ENCODE assay signal across 30 cellular contexts in genomic region chr3:66268864-66269263, GRCh38.
"Had no signal": no experiment of that assay in that cellular context is flagged by ENCODE, and none has a peak within 500 bp of the region (broad histone marks: within the 10 kb centered on the region; RNA-seq: fewer than 3 reads in every experiment).

No MANE protein-coding gene starts in this region.

- H3K4me1 Mint-ChIP-seq: activated CD4-positive, alpha-beta T cell treated with anti-CD3 and anti-CD28 coated beads, Interleukin-2, amount 10 ng/mL, durations not matched to agents 24 days and 14 days; activated T-helper 17 cell treated with anti-CD3 and anti-CD28 coated beads, Interleukin-2, amount 50 U/mL, for 72 hours had no signal

- DNase-seq: activated CD4-positive, alpha-beta T cell treated with anti-CD3 and anti-CD28 coated beads, Interleukin-2, amount 10 ng/mL, durations not matched to agents 24 days and 14 days; activated CD4-positive, alpha-beta T cell treated with anti-CD3 and anti-CD28 coated beads, Interleukin-2, amount 50 U/mL, for 4 hours; activated CD8-positive, alpha-beta T cell treated with anti-CD3 and anti-CD28 coated beads for 36 hours; activated effector memory CD4-positive, alpha-beta T cell treated with anti-CD3 and anti-CD28 coated beads, Interleukin-2, amount 50 U/mL, for 16 hours; activated naive CD4-positive, alpha-beta T cell; activated naive CD4-positive, alpha-beta T cell treated with anti-CD3 and anti-CD28 coated beads, Interleukin-2, amount 50 U/mL, for 16 hours; activated naive CD8-positive, alpha-beta T cell treated with anti-CD3 and anti-CD28 coated beads for 36 hours; activated T-cell treated with anti-CD3 and anti-CD28 coated beads, Interleukin-2, amount 50 U/mL, for 1 hour; activated T-cell treated with anti-CD3 and anti-CD28 coated beads, Interleukin-2, amount 50 U/mL, for 72 hours; amniotic stem cell; aorta; brain microvascular endothelial cell; central memory CD4-positive, alpha-beta T cell; Kasumi-1; KG1; MG63; NCI-H1048; NCI-H1436 treated with DMSO at 0.1 percent for 48 hours; NCI-H1694 treated with DMSO at 0.1 percent for 48 hours; NCI-H2029; NCI-H2171 treated with DMSO at 0.1 percent for 48 hours; NCI-H226; NCI-H446 treated with DMSO at 0.1 percent for 48 hours; NCI-H69; SHP77; SK-N-SH had no signal

- H3K9me3 Mint-ChIP-seq: activated CD4-positive, alpha-beta T cell treated with anti-CD3 and anti-CD28 coated beads, Interleukin-2, amount 10 ng/mL, durations not matched to agents 24 days and 14 days; activated CD8-positive, alpha-beta T cell treated with anti-CD3 and anti-CD28 coated beads for 36 hours; activated naive CD8-positive, alpha-beta T cell treated with anti-CD3 and anti-CD28 coated beads for 36 hours; activated T-cell treated with anti-CD3 and anti-CD28 coated beads, Interleukin-2, amount 50 U/mL, for 72 hours; activated T-helper 17 cell treated with anti-CD3 and anti-CD28 coated beads, Interleukin-2, amount 50 U/mL, for 72 hours; T-helper 1 cell treated with Interleukin-12 subunit alpha and Interleukin-12 subunit beta and Interleukin-4 antibody, amounts not matched to agents 30 μg/mL and 1 μg/mL, for 36 hours had no signal

- H3K27ac Mint-ChIP-seq: activated CD4-positive, alpha-beta T cell treated with anti-CD3 and anti-CD28 coated beads, Interleukin-2, amount 10 ng/mL, durations not matched to agents 24 days and 14 days; activated CD8-positive, alpha-beta T cell treated with anti-CD3 and anti-CD28 coated beads for 36 hours; activated naive CD8-positive, alpha-beta T cell treated with anti-CD3 and anti-CD28 coated beads for 36 hours; activated T-cell treated with anti-CD3 and anti-CD28 coated beads, Interleukin-2, amount 50 U/mL, for 72 hours; activated T-helper 17 cell treated with anti-CD3 and anti-CD28 coated beads, Interleukin-2, amount 50 U/mL, for 72 hours; T-helper 1 cell treated with Interleukin-12 subunit alpha and Interleukin-12 subunit beta and Interleukin-4 antibody, amounts not matched to agents 30 μg/mL and 1 μg/mL, for 36 hours had no signal

- ATAC-seq: activated CD8-positive, alpha-beta T cell treated with anti-CD3 and anti-CD28 coated beads for 36 hours; activated T-cell treated with anti-CD3 and anti-CD28 coated beads, Interleukin-2, amount 50 U/mL, for 72 hours; activated T-helper 17 cell treated with anti-CD3 and anti-CD28 coated beads, Interleukin-2, amount 50 U/mL, for 72 hours; Panc1 had no signal

- H3K9me3 ChIP-seq: MG63, SJSA1, SK-N-SH had no signal

- H3K4me3 ChIP-seq: MG63, SJSA1 had no signal

- H3K4me3 Mint-ChIP-seq: activated CD4-positive, alpha-beta T cell treated with anti-CD3 and anti-CD28 coated beads, Interleukin-2, amount 10 ng/mL, durations not matched to agents 24 days and 14 days; activated CD8-positive, alpha-beta T cell treated with anti-CD3 and anti-CD28 coated beads for 36 hours; activated naive CD8-positive, alpha-beta T cell treated with anti-CD3 and anti-CD28 coated beads for 36 hours; activated T-cell treated with anti-CD3 and anti-CD28 coated beads, Interleukin-2, amount 50 U/mL, for 72 hours; activated T-helper 17 cell treated with anti-CD3 and anti-CD28 coated beads, Interleukin-2, amount 50 U/mL, for 72 hours; T-helper 1 cell treated with Interleukin-12 subunit alpha and Interleukin-12 subunit beta and Interleukin-4 antibody, amounts not matched to agents 30 μg/mL and 1 μg/mL, for 36 hours had no signal

- H3K27me3 Mint-ChIP-seq: activated CD4-positive, alpha-beta T cell treated with anti-CD3 and anti-CD28 coated beads, Interleukin-2, amount 10 ng/mL, durations not matched to agents 24 days and 14 days; activated CD8-positive, alpha-beta T cell treated with anti-CD3 and anti-CD28 coated beads for 36 hours; activated naive CD8-positive, alpha-beta T cell treated with anti-CD3 and anti-CD28 coated beads for 36 hours; activated T-helper 17 cell treated with anti-CD3 and anti-CD28 coated beads, Interleukin-2, amount 50 U/mL, for 72 hours had no signal

- H3K36me3 ChIP-seq: brain microvascular endothelial cell, MG63 had no signal
